ENCODE assay signal across 14 cellular contexts in the genomic region with DNA sequence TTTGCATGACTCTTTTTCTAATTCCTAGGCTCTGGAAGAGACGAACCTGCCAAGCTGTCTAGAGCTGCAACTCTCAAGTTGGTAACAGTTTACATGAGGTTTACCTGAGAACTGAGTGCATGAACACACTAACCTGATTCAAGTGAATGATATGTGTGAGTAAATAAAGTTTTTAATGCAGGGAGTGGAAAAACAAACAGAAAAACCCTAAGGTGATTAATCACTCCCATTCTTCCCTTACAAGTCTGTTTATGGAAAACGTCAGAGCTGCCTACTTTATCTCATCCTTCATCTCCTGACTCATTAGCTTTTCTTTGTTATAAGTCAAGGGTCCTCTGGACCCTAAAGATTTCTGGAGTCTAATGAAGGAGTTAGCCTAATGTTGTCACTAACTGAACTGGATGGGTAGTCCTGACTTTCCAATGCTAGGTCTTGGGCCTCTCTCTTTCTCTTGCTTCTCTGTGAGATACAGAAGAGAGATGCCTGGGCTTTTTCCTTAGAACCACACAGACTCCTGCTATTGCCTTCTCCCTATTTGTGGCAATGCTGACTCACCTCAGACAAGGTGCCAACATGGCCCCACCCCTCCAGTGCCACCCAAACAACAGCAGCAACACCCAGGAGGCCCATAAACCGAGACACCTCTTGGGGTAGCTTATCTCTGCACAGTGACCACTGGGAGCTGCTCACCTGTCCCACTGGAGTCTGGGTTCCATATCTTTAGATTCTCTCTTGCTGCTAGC.
DNase-seq lines count a peak whose midpoint lies in the region; ATAC-seq and TF ChIP-seq lines count a peak whose summit lies in the region.
"Had no signal": no experiment of that assay in that cellular context is flagged by ENCODE, and none has a peak within 500 bp of the region (broad histone marks: within the 10 kb centered on the region; RNA-seq: fewer than 3 reads in every experiment).

No MANE protein-coding gene starts in this region.

- POLR2A ChIA-PET in HCT116 (lab: Charles Lee) (interaction anchor here (1.0 kb wide), 1 partner anchor 12 kb away, joined by 3 read pairs; no protein-coding TSS in a partner anchor), PC-9 (lab: Charles Lee; ENCODE audit: unreplicated experiment) (interaction anchor here (0.6 to 1.0 kb wide), 3 partner anchors 41 to 1263 kb away, joined by 3 to 8 read pairs (median 3); no protein-coding TSS in a partner anchor)

- H3K4me3 ChIP-seq in HCT116 (replicated peaks in 1 of 2; ENCODE audit: low read depth in 1 of 2, low read length in 2 of 2), result no peak overlapping the region
- H3K4me3 ChIP-seq in PC-9, result peak overlapping the region; percentile 28; the same call in 1 of the 2 replicates
- no peak overlapping the region for H3K4me3 ChIP-seq in kidney epithelial cell (ENCODE audit: low read depth, low read length)
- H3K4me3 ChIP-seq in uterus, result no peak overlapping the region
- no peak overlapping the region for H3K4me3 ChIP-seq in tibial nerve

- H2AFZ ChIP-seq in HCT116 (ENCODE audit: low read depth, low read length, poor library complexity, severe bottlenecking) (no peak overlapping the region), PC-9 (peak overlapping the region; percentile 78)

- peaks cover 31% of the 10 kb centered on the region for H3F3A ChIP-seq in PC-9 (ENCODE audit: insufficient read depth, low read depth)

- H3K27me3 ChIP-seq in HCT116 (ENCODE audit: insufficient read depth, low read length) (no peaks in the 10 kb centered on the region), PC-9 (ENCODE audit: insufficient read depth, low read depth) (no peaks in the 10 kb centered on the region), kidney epithelial cell (ENCODE audit: control insufficient read depth, insufficient read depth, low read length) (no peaks in the 10 kb centered on the region), uterus (no peaks in the 10 kb centered on the region), tibial nerve (no peaks in the 10 kb centered on the region)

- 80 to 85% methylated on average over 3 of the region's 3 CpGs for WGBS in tibial nerve, 2 donors

- peaks cover 6 to 13% of the 10 kb centered on the region in 2 experiments for H3K4me1 ChIP-seq in HCT116 (ENCODE audit: control insufficient read depth in 1 of 2, insufficient read depth in 2 of 2, low read length in 2 of 2)
- peaks cover 39% of the 10 kb centered on the region for H3K4me1 ChIP-seq in PC-9 (replicated peaks; ENCODE audit: insufficient read depth)
- no peaks in the 10 kb centered on the region for H3K4me1 ChIP-seq in uterus
- no peaks in the 10 kb centered on the region for H3K4me1 ChIP-seq in tibial nerve

- TF ChIP-seq CTCF in HCT116 (IDR thresholded peaks at IDR 0.05 in 2 of 3, conservative IDR thresholded peaks at IDR 0.05 in 1 of 3; ENCODE audit: borderline replicate concordance in 1 of 3, insufficient read depth in 1 of 3, low read depth in 2 of 3, low read length in 2 of 3), result no peak
- no peak for TF ChIP-seq CTCF in PC-9 (conservative IDR thresholded peaks at IDR 0.05)
- no peak for TF ChIP-seq CTCF in kidney epithelial cell (IDR thresholded peaks at IDR 0.05; ENCODE audit: insufficient read depth, low read length, poor library complexity, severe bottlenecking)
- no peak for TF ChIP-seq CTCF in uterus (IDR thresholded peaks at IDR 0.05)
- no peak for TF ChIP-seq CTCF in tibial nerve (IDR thresholded peaks at IDR 0.05)

- H4K20me1 ChIP-seq in HCT116 (ENCODE audit: insufficient read depth), result no peaks in the 10 kb centered on the region
- no peaks in the 10 kb centered on the region for H4K20me1 ChIP-seq in PC-9 (ENCODE audit: insufficient read depth)

- H3K9me2 ChIP-seq in HCT116 (ENCODE audit: insufficient read depth) (no peaks in the 10 kb centered on the region), PC-9 (ENCODE audit: insufficient read depth) (no peaks in the 10 kb centered on the region)

- H3K9ac ChIP-seq in HCT116 (ENCODE audit: low read length), result no peak overlapping the region

- intact Hi-C loops in HCT116 (cut with micrococcal nuclease) (no loop called here), PC-9 (cut with micrococcal nuclease; ENCODE audit: unreplicated experiment) (loop anchor here (1.0 to 5.0 kb wide), 3 partner anchors 339 to 953 kb away; partner anchors contain the start of gene EPHA4), uterus (cut with DNase I; ENCODE audit: low total_unique reads) (no loop called here)

- no peak for TF ChIP-seq POLR2A in HCT116 (IDR thresholded peaks at IDR 0.05; ENCODE audit: borderline replicate concordance, extremely low read depth, insufficient read depth, insufficient read length)
- TF ChIP-seq POLR2A in uterus (IDR thresholded peaks at IDR 0.05), result no peak
- no peak for TF ChIP-seq POLR2A in tibial nerve (IDR thresholded peaks at IDR 0.05)

- RAD21 ChIA-PET in HCT116 (lab: Charles Lee; ENCODE audit: low non-redundant PET in 1 of 2, low total read pairs in 2 of 2, uncharacterized antibody in 2 of 2, unreplicated experiment in 2 of 2), result no interaction called here

- H3K4me2 ChIP-seq in HCT116 (ENCODE audit: low read length) (peak overlapping the region; percentile 33), PC-9 (peak overlapping the region; percentile 71)

- CTCF ChIA-PET in HCT116 (lab: Charles Lee) (no interaction called here), PC-9 (lab: Charles Lee) (interaction anchor here (0.5 kb wide), 1 partner anchor 345 kb away, joined by 3 read pairs; no protein-coding TSS in a partner anchor)

- BruUV-seq in HCT116 (replicated peaks; lab: Mats Ljungman, UMichigan) (no TSS peak), PC-9 (replicated peaks; lab: Mats Ljungman, UMichigan) (no TSS peak)

- no peak for TF ChIP-seq RAD21 in HCT116 (IDR thresholded peaks at IDR 0.05; ENCODE audit: low read depth)

- no peaks in the 10 kb centered on the region for H3K36me3 ChIP-seq in HCT116 (ENCODE audit: control insufficient read depth in 1 of 2, insufficient read depth in 2 of 2, low read length in 2 of 2)
- H3K36me3 ChIP-seq in PC-9 (ENCODE audit: low read depth), result no peaks in the 10 kb centered on the region
- H3K36me3 ChIP-seq in kidney epithelial cell (ENCODE audit: control insufficient read depth, insufficient read depth, low read length), result no peaks in the 10 kb centered on the region
- H3K36me3 ChIP-seq in uterus, result no peaks in the 10 kb centered on the region
- no peaks in the 10 kb centered on the region for H3K36me3 ChIP-seq in tibial nerve

- no peak for TF ChIP-seq EP300 in tibial nerve (IDR thresholded peaks at IDR 0.05)

- peak; percentile 69 for DNase-seq in DMS153 (lab: John Stamatoyannopoulos, UW)
- DNase-seq in HCT116 (ENCODE audit: low read depth, low spot score), result peak; percentile 15
- DNase-seq in PC-9, result peak; percentile 77 to 96
- peak; percentile 35 for DNase-seq in kidney epithelial cell (ENCODE audit: low read depth)
- DNase-seq in uterus, result no peak
- DNase-seq in tibial nerve (ENCODE audit: low spot score in 2 of 2), result no peak
- DNase-seq in HuH-7 (ENCODE audit: low spot score), result no peak
- DNase-seq: activated CD4-positive, alpha-beta T cell treated with anti-CD3 and anti-CD28 coated beads for 4 hours; activated T-cell treated with anti-CD3 and anti-CD28 coated beads, Interleukin-2, amount 50 U/mL, for 4 hours; aorta; glutamatergic neuron; left cardiac atrium; NCI-H1694 treated with DMSO at 0.1 percent for 48 hours had no signal

- H3K79me2 ChIP-seq in HCT116 (ENCODE audit: insufficient read depth, low read length) (no peaks in the 10 kb centered on the region), PC-9 (ENCODE audit: low read depth) (no peaks in the 10 kb centered on the region)

- H3K9me3 ChIP-seq in HCT116 (ENCODE audit: control insufficient read depth in 1 of 2, insufficient read depth in 1 of 2, low read depth in 1 of 2, low read length in 2 of 2) (no peaks in the 10 kb centered on the region), PC-9 (ENCODE audit: insufficient read depth, low read depth) (no peaks in the 10 kb centered on the region; the same call in 1 of the 2 replicates), uterus (no peaks in the 10 kb centered on the region), tibial nerve (no peaks in the 10 kb centered on the region)

- H3K27ac ChIP-seq in HCT116 (ENCODE audit: low read depth, low read length) (peak overlapping the region; percentile 57; the same call in 1 of the 2 replicates), PC-9 (peak overlapping the region; percentile 93), uterus (no peak overlapping the region), tibial nerve (no peak overlapping the region)

- ATAC-seq in HCT116 (peak; percentile 79), GM19452 (IDR thresholded peaks at IDR 0.05; ENCODE audit: unreplicated experiment) (no peak)
- ATAC-seq: activated T-cell treated with anti-CD3 and anti-CD28 coated beads, Interleukin-2, amount 50 U/mL, for 4 hours; left cardiac atrium had no signal

TF ChIP-seq in HCT116, 20 proteins besides CTCF, POLR2A, EP300 and RAD21:
- TF ChIP-seq EZH2phosphoT487 (IDR thresholded peaks at IDR 0.05; ENCODE audit: borderline replicate concordance) (no peak), FOSL1 (IDR thresholded peaks at IDR 0.05; ENCODE audit: low read depth) (peak; percentile 45), SIN3A (IDR thresholded peaks at IDR 0.05; ENCODE audit: low read depth) (0 out of 2 replicates have a peak, but pooled peaks have one; percentile 21), TCF7L2 (IDR thresholded peaks at IDR 0.05; ENCODE audit: borderline replicate concordance, extremely low read depth, insufficient read depth, insufficient read length) (no peak), ZNF274 (IDR thresholded peaks at IDR 0.05; ENCODE audit: low read depth, low read length) (no peak), SP1 (IDR thresholded peaks at IDR 0.05; ENCODE audit: low read depth) (peak; percentile 38; the same call in 1 of the 2 replicates), YY1 (IDR thresholded peaks at IDR 0.05; ENCODE audit: extremely low read depth, insufficient replicate concordance, low read depth, low read length) (no peak), EGR1 (IDR thresholded peaks at IDR 0.05; ENCODE audit: low read depth) (no peak), POLR2AphosphoS5 (IDR thresholded peaks at IDR 0.05; ENCODE audit: low read depth, low read length) (no peak), EZH2 (IDR thresholded peaks at IDR 0.05) (no peak), JUND (IDR thresholded peaks at IDR 0.05) (peak; percentile 26; the same call in 1 of the 2 replicates)

Comparison
In these comparisons a context has a peak if more than half of its experiments do, and no peak if none do; other contexts are left out.
1. DNase-seq: peak in DMS153 (single experiment), HCT116 (single experiment), PC-9 (2 of 2) and kidney epithelial cell (single experiment); none in uterus (0 of 2), tibial nerve (0 of 2) and HuH-7 (single experiment).
2. H3K27ac ChIP-seq: peak in HCT116 (single experiment) and PC-9 (single experiment); none in uterus (0 of 2) and tibial nerve (0 of 4).